Comparison of ENCODE assay signal across 1 cellular context in the genomic region with DNA sequence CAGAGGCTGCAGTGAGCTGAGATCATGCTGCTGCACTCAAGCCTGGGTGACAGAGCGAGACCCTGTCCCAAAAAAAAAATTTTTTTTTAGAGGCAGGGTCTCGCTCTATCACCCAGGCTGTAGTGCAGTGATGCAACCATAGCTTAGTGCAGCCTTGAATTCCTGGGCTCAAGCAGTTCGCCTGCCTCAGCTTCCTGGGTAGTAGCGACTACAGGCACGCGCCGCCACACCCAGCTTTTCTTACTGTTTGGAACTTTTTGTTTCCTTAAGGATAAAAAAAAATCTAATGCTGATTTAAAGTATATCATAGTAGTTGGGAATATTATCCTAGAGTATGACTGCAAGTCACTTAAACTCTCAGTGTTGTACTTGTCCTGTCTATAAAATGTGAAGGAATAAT.
TF ChIP-seq lines count a peak whose summit lies in the region.

No MANE protein-coding gene starts in this region.

TF ChIP-seq in GM23338, 12 proteins besides CTCF, POLR2A, EP300 and RAD21:
- TF ChIP-seq ZNF114 (CRISPR knock-in tag; IDR thresholded peaks at IDR 0.05) = no peak
- TF ChIP-seq STAT1 (IDR thresholded peaks at IDR 0.05; ENCODE audit: unreplicated experiment) = no peak
- no peak for TF ChIP-seq POLR2AphosphoS5 (IDR thresholded peaks at IDR 0.05; ENCODE audit: low read depth)
- TF ChIP-seq, protein P1, sequence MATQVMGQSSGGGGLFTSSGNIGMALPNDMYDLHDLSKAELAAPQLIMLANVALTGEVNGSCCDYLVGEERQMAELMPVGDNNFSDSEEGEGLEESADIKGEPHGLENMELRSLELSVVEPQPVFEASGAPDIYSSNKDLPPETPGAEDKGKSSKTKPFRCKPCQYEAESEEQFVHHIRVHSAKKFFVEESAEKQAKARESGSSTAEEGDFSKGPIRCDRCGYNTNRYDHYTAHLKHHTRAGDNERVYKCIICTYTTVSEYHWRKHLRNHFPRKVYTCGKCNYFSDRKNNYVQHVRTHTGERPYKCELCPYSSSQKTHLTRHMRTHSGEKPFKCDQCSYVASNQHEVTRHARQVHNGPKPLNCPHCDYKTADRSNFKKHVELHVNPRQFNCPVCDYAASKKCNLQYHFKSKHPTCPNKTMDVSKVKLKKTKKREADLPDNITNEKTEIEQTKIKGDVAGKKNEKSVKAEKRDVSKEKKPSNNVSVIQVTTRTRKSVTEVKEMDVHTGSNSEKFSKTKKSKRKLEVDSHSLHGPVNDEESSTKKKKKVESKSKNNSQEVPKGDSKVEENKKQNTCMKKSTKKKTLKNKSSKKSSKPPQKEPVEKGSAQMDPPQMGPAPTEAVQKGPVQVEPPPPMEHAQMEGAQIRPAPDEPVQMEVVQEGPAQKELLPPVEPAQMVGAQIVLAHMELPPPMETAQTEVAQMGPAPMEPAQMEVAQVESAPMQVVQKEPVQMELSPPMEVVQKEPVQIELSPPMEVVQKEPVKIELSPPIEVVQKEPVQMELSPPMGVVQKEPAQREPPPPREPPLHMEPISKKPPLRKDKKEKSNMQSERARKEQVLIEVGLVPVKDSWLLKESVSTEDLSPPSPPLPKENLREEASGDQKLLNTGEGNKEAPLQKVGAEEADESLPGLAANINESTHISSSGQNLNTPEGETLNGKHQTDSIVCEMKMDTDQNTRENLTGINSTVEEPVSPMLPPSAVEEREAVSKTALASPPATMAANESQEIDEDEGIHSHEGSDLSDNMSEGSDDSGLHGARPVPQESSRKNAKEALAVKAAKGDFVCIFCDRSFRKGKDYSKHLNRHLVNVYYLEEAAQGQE (IDR thresholded peaks at IDR 0.05; ENCODE audit: unreplicated experiment) = no peak
- TF ChIP-seq, protein P2, sequence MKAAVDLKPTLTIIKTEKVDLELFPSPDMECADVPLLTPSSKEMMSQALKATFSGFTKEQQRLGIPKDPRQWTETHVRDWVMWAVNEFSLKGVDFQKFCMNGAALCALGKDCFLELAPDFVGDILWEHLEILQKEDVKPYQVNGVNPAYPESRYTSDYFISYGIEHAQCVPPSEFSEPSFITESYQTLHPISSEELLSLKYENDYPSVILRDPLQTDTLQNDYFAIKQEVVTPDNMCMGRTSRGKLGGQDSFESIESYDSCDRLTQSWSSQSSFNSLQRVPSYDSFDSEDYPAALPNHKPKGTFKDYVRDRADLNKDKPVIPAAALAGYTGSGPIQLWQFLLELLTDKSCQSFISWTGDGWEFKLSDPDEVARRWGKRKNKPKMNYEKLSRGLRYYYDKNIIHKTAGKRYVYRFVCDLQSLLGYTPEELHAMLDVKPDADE (IDR thresholded peaks at IDR 0.05) = no peak
- TF ChIP-seq NANOG (IDR thresholded peaks at IDR 0.05; ENCODE audit: borderline replicate concordance) = no peak
- TF ChIP-seq ZNF331 (CRISPR knock-in tag; IDR thresholded peaks at IDR 0.05; ENCODE audit: low read depth) = no peak
- no peak for TF ChIP-seq JUNB (IDR thresholded peaks at IDR 0.05; ENCODE audit: unreplicated experiment)
- TF ChIP-seq, protein P3, sequence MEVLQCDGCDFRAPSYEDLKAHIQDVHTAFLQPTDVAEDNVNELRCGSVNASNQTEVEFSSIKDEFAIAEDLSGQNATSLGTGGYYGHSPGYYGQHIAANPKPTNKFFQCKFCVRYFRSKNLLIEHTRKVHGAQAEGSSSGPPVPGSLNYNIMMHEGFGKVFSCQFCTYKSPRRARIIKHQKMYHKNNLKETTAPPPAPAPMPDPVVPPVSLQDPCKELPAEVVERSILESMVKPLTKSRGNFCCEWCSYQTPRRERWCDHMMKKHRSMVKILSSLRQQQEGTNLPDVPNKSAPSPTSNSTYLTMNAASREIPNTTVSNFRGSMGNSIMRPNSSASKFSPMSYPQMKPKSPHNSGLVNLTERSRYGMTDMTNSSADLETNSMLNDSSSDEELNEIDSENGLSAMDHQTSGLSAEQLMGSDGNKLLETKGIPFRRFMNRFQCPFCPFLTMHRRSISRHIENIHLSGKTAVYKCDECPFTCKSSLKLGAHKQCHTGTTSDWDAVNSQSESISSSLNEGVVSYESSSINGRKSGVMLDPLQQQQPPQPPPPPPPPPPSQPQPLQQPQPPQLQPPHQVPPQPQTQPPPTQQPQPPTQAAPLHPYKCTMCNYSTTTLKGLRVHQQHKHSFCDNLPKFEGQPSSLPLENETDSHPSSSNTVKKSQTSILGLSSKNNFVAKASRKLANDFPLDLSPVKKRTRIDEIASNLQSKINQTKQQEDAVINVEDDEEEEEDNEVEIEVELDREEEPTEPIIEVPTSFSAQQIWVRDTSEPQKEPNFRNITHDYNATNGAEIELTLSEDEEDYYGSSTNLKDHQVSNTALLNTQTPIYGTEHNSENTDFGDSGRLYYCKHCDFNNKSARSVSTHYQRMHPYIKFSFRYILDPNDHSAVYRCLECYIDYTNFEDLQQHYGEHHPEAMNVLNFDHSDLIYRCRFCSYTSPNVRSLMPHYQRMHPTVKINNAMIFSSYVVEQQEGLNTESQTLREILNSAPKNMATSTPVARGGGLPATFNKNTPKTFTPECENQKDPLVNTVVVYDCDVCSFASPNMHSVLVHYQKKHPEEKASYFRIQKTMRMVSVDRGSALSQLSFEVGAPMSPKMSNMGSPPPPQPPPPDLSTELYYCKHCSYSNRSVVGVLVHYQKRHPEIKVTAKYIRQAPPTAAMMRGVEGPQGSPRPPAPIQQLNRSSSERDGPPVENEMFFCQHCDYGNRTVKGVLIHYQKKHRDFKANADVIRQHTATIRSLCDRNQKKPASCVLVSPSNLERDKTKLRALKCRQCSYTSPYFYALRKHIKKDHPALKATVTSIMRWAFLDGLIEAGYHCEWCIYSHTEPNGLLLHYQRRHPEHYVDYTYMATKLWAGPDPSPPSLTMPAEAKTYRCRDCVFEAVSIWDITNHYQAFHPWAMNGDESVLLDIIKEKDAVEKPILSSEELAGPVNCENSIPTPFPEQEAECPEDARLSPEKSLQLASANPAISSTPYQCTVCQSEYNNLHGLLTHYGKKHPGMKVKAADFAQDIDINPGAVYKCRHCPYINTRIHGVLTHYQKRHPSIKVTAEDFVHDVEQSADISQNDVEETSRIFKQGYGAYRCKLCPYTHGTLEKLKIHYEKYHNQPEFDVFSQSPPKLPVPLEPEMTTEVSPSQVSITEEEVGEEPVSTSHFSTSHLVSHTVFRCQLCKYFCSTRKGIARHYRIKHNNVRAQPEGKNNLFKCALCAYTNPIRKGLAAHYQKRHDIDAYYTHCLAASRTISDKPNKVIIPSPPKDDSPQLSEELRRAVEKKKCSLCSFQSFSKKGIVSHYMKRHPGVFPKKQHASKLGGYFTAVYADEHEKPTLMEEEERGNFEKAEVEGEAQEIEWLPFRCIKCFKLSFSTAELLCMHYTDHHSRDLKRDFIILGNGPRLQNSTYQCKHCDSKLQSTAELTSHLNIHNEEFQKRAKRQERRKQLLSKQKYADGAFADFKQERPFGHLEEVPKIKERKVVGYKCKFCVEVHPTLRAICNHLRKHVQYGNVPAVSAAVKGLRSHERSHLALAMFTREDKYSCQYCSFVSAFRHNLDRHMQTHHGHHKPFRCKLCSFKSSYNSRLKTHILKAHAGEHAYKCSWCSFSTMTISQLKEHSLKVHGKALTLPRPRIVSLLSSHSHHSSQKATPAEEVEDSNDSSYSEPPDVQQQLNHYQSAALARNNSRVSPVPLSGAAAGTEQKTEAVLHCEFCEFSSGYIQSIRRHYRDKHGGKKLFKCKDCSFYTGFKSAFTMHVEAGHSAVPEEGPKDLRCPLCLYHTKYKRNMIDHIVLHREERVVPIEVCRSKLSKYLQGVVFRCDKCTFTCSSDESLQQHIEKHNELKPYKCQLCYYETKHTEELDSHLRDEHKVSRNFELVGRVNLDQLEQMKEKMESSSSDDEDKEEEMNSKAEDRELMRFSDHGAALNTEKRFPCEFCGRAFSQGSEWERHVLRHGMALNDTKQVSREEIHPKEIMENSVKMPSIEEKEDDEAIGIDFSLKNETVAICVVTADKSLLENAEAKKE (CRISPR knock-in tag; IDR thresholded peaks at IDR 0.05) = no peak
- no peak for TF ChIP-seq CREB1 (CRISPR knock-in tag; IDR thresholded peaks at IDR 0.05; ENCODE audit: low read depth)
- no peak for TF ChIP-seq EZH2 (IDR thresholded peaks at IDR 0.05; ENCODE audit: low read depth, unreplicated experiment)
- no peak for TF ChIP-seq EZH2phosphoT487 (IDR thresholded peaks at IDR 0.05; ENCODE audit: unreplicated experiment)
TF ChIP-seq in GM23338: peak in this region for 0.
